ENCODE assay signal across 19 cellular contexts in the genomic region with DNA sequence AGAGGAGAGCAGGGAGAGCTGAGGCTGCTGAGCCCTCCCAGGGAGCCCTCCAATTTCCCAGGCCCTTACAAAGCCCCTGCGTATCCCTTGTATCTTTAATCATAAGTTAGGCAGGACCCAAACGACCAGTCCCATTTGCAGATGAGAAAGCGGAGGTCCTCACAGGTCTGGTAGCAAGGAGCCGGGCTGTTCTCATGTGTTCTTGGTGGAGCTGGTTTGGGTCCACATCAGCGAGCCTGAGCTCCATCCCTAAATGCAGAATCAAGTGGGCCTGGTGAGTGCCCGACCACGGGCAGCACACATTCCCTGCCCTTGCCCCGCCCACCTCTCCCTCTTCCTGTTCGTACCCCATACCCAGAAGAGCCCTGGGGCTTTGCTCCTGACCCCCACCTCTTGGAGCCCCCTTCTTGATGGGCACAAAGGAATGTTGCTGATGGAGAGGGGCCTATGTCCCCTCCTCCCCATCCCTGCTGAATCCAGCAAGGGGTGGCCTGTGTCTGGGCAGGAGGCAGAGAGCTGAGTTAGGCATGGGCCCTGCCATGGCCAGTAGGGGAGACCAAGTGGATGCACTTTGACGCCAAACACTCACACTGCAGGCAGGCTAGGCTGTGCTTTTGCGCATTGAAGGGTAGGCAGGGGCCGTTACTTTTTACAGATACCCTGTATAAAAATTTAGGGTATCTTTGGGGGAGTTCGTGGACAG. TPM values are rescaled to one million over a fixed set of nuclear protein-coding genes. Genes with fewer than 3 reads are reported as not detected.
DNase-seq lines count a peak whose midpoint lies in the region; ATAC-seq, FAIRE-seq and TF ChIP-seq lines count a peak whose summit lies in the region.
"Had no signal": no experiment of that assay in that cellular context is flagged by ENCODE, and none has a peak within 500 bp of the region (broad histone marks: within the 10 kb centered on the region; RNA-seq: fewer than 3 reads in every experiment).

No MANE protein-coding gene starts in this region.

- no peaks in the 10 kb centered on the region for H3K36me3 ChIP-seq in Karpas-422 (ENCODE audit: insufficient read depth, low read length)
- H3K36me3 ChIP-seq in H1 (ENCODE audit: control insufficient read depth in 2 of 4, insufficient read depth in 4 of 4, low read length in 3 of 4): no peaks in the 10 kb centered on the region
- no peaks in the 10 kb centered on the region for H3K36me3 ChIP-seq in sigmoid colon
- H3K36me3 ChIP-seq in MG63: no peaks in the 10 kb centered on the region

- FAIRE-seq in H1 (lab: Jason Lieb, UNC): no peak
- FAIRE-seq: kidney had no signal

- H3K79me2 ChIP-seq in Karpas-422 (ENCODE audit: low read length) (no peaks in the 10 kb centered on the region), H1 (ENCODE audit: control insufficient read depth in 1 of 2, insufficient read depth in 2 of 2, low read length in 2 of 2) (no peaks in the 10 kb centered on the region)

- DNase-seq in activated naive CD4-positive, alpha-beta T cell treated with anti-CD3 and anti-CD28 coated beads for 36 hours: no peak
- DNase-seq in activated naive CD4-positive, alpha-beta T cell treated with anti-CD3 and anti-CD28 coated beads, Interleukin-2, amount 50 U/mL, for 16 hours: no peak
- DNase-seq in Karpas-422: peak; percentile 4
- no peak for DNase-seq in H1 (ENCODE audit: low read depth in 1 of 2, low spot score in 2 of 2)
- DNase-seq in sigmoid colon: peak; percentile 59
- no peak for DNase-seq in HCEC 1CT
- no peak for DNase-seq in MG63
- DNase-seq: activated CD4-positive, CD25-positive, alpha-beta regulatory T cell; activated CD8-positive, alpha-beta memory T cell treated with anti-CD3 and anti-CD28 coated beads, Interleukin-2, amount 50 U/mL, for 48 hours; amniotic stem cell; central memory CD4-positive, alpha-beta T cell; EL; kidney; mammary epithelial cell; NCI-H2029; NCI-H446 treated with DMSO at 0.1 percent for 48 hours; SHP77 treated with DMSO at 0.1 percent for 48 hours; stimulated activated CD4-positive, alpha-beta T cell treated with anti-CD3 and anti-CD28 coated beads, Interleukin-1b, Interleukin-23, amount 100 ng/mL, for 48 hours had no signal

- no peak overlapping the region for H2BK20ac ChIP-seq in H1 (ENCODE audit: low read length)

- peak overlapping the region; percentile 46 for H3K4me3 Mint-ChIP-seq in activated naive CD4-positive, alpha-beta T cell treated with anti-CD3 and anti-CD28 coated beads for 36 hours

- ATAC-seq in HG03097 (IDR thresholded peaks at IDR 0.05; ENCODE audit: low FRiP score, unreplicated experiment): no peak

- H2BK12ac ChIP-seq in H1 (ENCODE audit: low read depth, low read length): no peak overlapping the region

- H3K4me3 ChIP-seq in Karpas-422 (ENCODE audit: low read length) (no peak overlapping the region), H1 (ENCODE audit: extremely low read depth in 1 of 4, insufficient read depth in 2 of 4, low read depth in 3 of 4, low read length in 4 of 4) (no peak overlapping the region), sigmoid colon (no peak overlapping the region), MG63 (no peak overlapping the region)

- no peak overlapping the region for H2BK15ac ChIP-seq in H1 (ENCODE audit: low read length)

- no peak overlapping the region for H3K9ac ChIP-seq in Karpas-422 (ENCODE audit: low read length)
- no peak overlapping the region for H3K9ac ChIP-seq in H1 (replicated peaks in 1 of 4; ENCODE audit: extremely low read depth in 1 of 4, low read depth in 3 of 4, low read length in 3 of 4)

- H4K91ac ChIP-seq in H1 (replicated peaks; ENCODE audit: insufficient read length, low read length): no peak overlapping the region

- H2AK5ac ChIP-seq in H1 (ENCODE audit: low read depth, low read length): no peak overlapping the region

- H3K9me3 ChIP-seq in Karpas-422 (ENCODE audit: low read length): no peaks in the 10 kb centered on the region
- no peaks in the 10 kb centered on the region for H3K9me3 ChIP-seq in H1 (ENCODE audit: insufficient read depth in 2 of 2, low read depth in 1 of 2, low read length in 1 of 2)
- no peaks in the 10 kb centered on the region for H3K9me3 ChIP-seq in sigmoid colon
- no peaks in the 10 kb centered on the region for H3K9me3 ChIP-seq in MG63

- H2BK5ac ChIP-seq in H1 (ENCODE audit: low read depth, low read length): no peak overlapping the region

- POLR2A ChIA-PET in H1 (lab: Charles Lee; ENCODE audit: partially characterized antibody): interaction anchor here (1.5 kb wide), 1 partner anchor 66 kb away, joined by 4 read pairs; no protein-coding TSS in a partner anchor

- no peak overlapping the region for H3K27ac Mint-ChIP-seq in activated naive CD4-positive, alpha-beta T cell treated with anti-CD3 and anti-CD28 coated beads for 36 hours

- H3K18ac ChIP-seq in H1 (ENCODE audit: extremely low read depth, low read length): no peak overlapping the region

- H3K23ac ChIP-seq in H1 (ENCODE audit: insufficient read length): no peak overlapping the region

- H3K27ac ChIP-seq in Karpas-422 (ENCODE audit: low read length) (no peak overlapping the region), H1 (ENCODE audit: low read depth, low read length) (no peak overlapping the region), sigmoid colon (no peak overlapping the region)

- no peaks in the 10 kb centered on the region for H3K36me3 Mint-ChIP-seq in activated naive CD4-positive, alpha-beta T cell treated with anti-CD3 and anti-CD28 coated beads for 36 hours (ENCODE audit: low read depth)

- TF ChIP-seq POLR2A in H1 (IDR thresholded peaks at IDR 0.05; ENCODE audit: control extremely low read depth in 1 of 2, low read depth in 2 of 2, low read length in 2 of 2) (no peak), sigmoid colon (IDR thresholded peaks at IDR 0.05) (no peak)

- peaks cover 6% of the 10 kb centered on the region; the same call in 1 of the 2 replicates for H3K4me1 ChIP-seq in Karpas-422 (ENCODE audit: low read length)
- peaks cover 0 to 22% (median 6%) of the 10 kb centered on the region in 4 experiments; a peak in 5 of 7 replicates for H3K4me1 ChIP-seq in H1 (replicated peaks in 1 of 4; ENCODE audit: control insufficient read depth in 3 of 4, insufficient read depth in 4 of 4, low read length in 3 of 4)
- peaks cover 0 to 19% (median 17%) of the 10 kb centered on the region in 4 donors for H3K4me1 ChIP-seq in sigmoid colon

- H3K56ac ChIP-seq in H1 (replicated peaks; ENCODE audit: insufficient read length, low read depth, low read length): no peak overlapping the region

- TF ChIP-seq RAD21 in H1 (IDR thresholded peaks at IDR 0.05 in 1 of 2, conservative IDR thresholded peaks at IDR 0.05 in 1 of 2; ENCODE audit: low read depth in 2 of 2, low read length in 2 of 2): peak in 1 of 2 experiments; percentile 15; a peak in 1 of 4 replicates

- no peaks in the 10 kb centered on the region for H3K27me3 Mint-ChIP-seq in activated naive CD4-positive, alpha-beta T cell treated with anti-CD3 and anti-CD28 coated beads for 36 hours (ENCODE audit: low read depth)

- peaks cover 10% of the 10 kb centered on the region for H3K4me1 Mint-ChIP-seq in activated naive CD4-positive, alpha-beta T cell treated with anti-CD3 and anti-CD28 coated beads for 36 hours (ENCODE audit: low read depth)

- no peaks in the 10 kb centered on the region for H3K9me3 Mint-ChIP-seq in activated naive CD4-positive, alpha-beta T cell treated with anti-CD3 and anti-CD28 coated beads for 36 hours

- H4K5ac ChIP-seq in H1 (ENCODE audit: insufficient read length, low read depth, low read length): no peak overlapping the region

- H4K8ac ChIP-seq in H1 (ENCODE audit: extremely low read depth, insufficient read depth, low read length): no peak overlapping the region

- 67% methylated on average over 13 of the region's 13 CpGs; no CpG with 5 or more reads in 1 of the 2 experiments for WGBS in H1 (ENCODE audit: extremely low coverage in 1 of 2, insufficient coverage in 1 of 2, insufficient read length in 1 of 2, insufficient replicate concordance in 2 of 2, low coverage in 1 of 2, low lambda C conversion rate in 2 of 2, missing lambda C conversion rate in 1 of 2), 2 experiments
- 73 to 86% methylated on average over 13 of the region's 13 CpGs for WGBS in sigmoid colon, 2 donors

- H3K14ac ChIP-seq in H1 (ENCODE audit: insufficient read length): no peak overlapping the region

- intact Hi-C loops in activated naive CD4-positive, alpha-beta T cell treated with anti-CD3 and anti-CD28 coated beads for 36 hours (cut with micrococcal nuclease): no loop called here
- intact Hi-C loops in sigmoid colon (cut with DNase I): loop anchor here (5.0 to 10.0 kb wide), 3 partner anchors 67 to 417 kb away; a partner anchor contains a TSS

- H3K79me1 ChIP-seq in H1 (ENCODE audit: low read depth, low read length): no peaks in the 10 kb centered on the region

- H2BK120ac ChIP-seq in H1 (replicated peaks; ENCODE audit: low read depth, low read length): no peak overlapping the region

- H3K4ac ChIP-seq in H1 (replicated peaks; ENCODE audit: insufficient read length, low read depth, low read length): no peak overlapping the region

- H3K4me2 ChIP-seq in Karpas-422 (ENCODE audit: low read depth, low read length, poor library complexity, severe bottlenecking): no peak overlapping the region
- H3K4me2 ChIP-seq in H1 (ENCODE audit: insufficient read depth in 1 of 2, low read depth in 2 of 2, low read length in 2 of 2): no peak overlapping the region

- TF ChIP-seq CTCF in H1 (IDR thresholded peaks at IDR 0.05; ENCODE audit: control extremely low read depth in 1 of 3, insufficient read depth in 1 of 3, low read depth in 1 of 3, low read length in 3 of 3) (peak in 2 of 3 experiments; percentile 26 to 37; a peak in 2 of 4 replicates), sigmoid colon (IDR thresholded peaks at IDR 0.05) (no peak)

- H2AFZ ChIP-seq in Karpas-422 (ENCODE audit: low read length) (no peak overlapping the region), H1 (ENCODE audit: low read length) (no peak overlapping the region)

- TF ChIP-seq EP300 in H1 (IDR thresholded peaks at IDR 0.05; ENCODE audit: borderline replicate concordance in 1 of 2, low read depth in 2 of 2, low read length in 2 of 2) (no peak), sigmoid colon (IDR thresholded peaks at IDR 0.05) (no peak)

- H3K9me2 ChIP-seq in Karpas-422 (replicated peaks; ENCODE audit: insufficient read depth, low read length): no peaks in the 10 kb centered on the region

- peaks cover 5% of the 10 kb centered on the region; the same call in 1 of the 2 replicates for H3K23me2 ChIP-seq in H1 (ENCODE audit: low read depth, low read length)

- H3K27me3 ChIP-seq in Karpas-422 (ENCODE audit: low read length) (no peaks in the 10 kb centered on the region), H1 (replicated peaks in 1 of 4; ENCODE audit: control insufficient read depth in 3 of 4, extremely low read depth in 1 of 4, insufficient read depth in 3 of 4, low read length in 3 of 4) (peaks cover 0 to 24% (median 14%) of the 10 kb centered on the region in 4 experiments; a peak in 6 of 7 replicates), sigmoid colon (no peaks in the 10 kb centered on the region), MG63 (no peaks in the 10 kb centered on the region)

- CTCF ChIA-PET in activated naive CD4-positive, alpha-beta T cell treated with anti-CD3 and anti-CD28 coated beads for 36 hours (lab: Charles Lee): interaction anchor here (1.1 kb wide), 1 partner anchor 32 kb away, joined by 4 read pairs; no protein-coding TSS in a partner anchor
- CTCF ChIA-PET in H1 (lab: Charles Lee; ENCODE audit: partially characterized antibody): interaction anchor here (0.6 to 2.4 kb wide), 5 partner anchors 27 to 558 kb away, joined by 3 to 7 read pairs (median 3); no protein-coding TSS in a partner anchor

- H4K20me1 ChIP-seq in Karpas-422 (ENCODE audit: insufficient read depth, low read depth, low read length): no peaks in the 10 kb centered on the region
- H4K20me1 ChIP-seq in H1 (replicated peaks in 1 of 2; ENCODE audit: control insufficient read depth in 1 of 2, insufficient read depth in 2 of 2, low read length in 2 of 2): no peaks in the 10 kb centered on the region

RNA-seq across cellular contexts. Expression of a gene that starts 18.3 kb away (rescaled TPM):
- 10 to 100 TPM; 73.4 to 89.6 TPM for total RNA-seq in activated naive CD4-positive, alpha-beta T cell treated with anti-CD3 and anti-CD28 coated beads for 36 hours
- total RNA-seq in Karpas-422 (2014; rRNA removed; shearing (Covaris generic); ENCODE audit: low replicate concordance): 27.5 and 45.5 TPM in 2 replicates
- total RNA-seq in H1 (2021; fragmentation: NEBNext Ultra II Directional; extraction: Animal tissue kit (Norgen Biotek cat#: 25700)): 4.7 and 5.1 TPM in 2 replicates
- 2.4 and 5.5 TPM in 2 replicates for polyA plus RNA-seq in H1 (2011; rRNA removed)
- polyA plus RNA-seq in H1 (2011; cell fraction: cytosol; rRNA removed): 4.9 TPM
- 13.5 TPM for polyA plus RNA-seq in H1 (2011; cell fraction: nucleus; rRNA removed)
- 2.0 to 4.3 TPM (median 2.9 TPM) in 4 replicates for polyA plus RNA-seq in H1 (2012, experiment 1 of 2)
- polyA plus RNA-seq in H1 (2012, experiment 2 of 2): 0.45 TPM
- 1.8 TPM for polyA plus RNA-seq in H1 (2013, experiment 1 of 2)
- polyA plus RNA-seq in H1 (2013, experiment 2 of 2): 1.7 TPM
- polyA minus RNA-seq in H1 (2011; rRNA and poly(A)+ RNA removed): 6.9 and 7.2 TPM in 2 replicates
- polyA minus RNA-seq in H1 (2011; cell fraction: cytosol; rRNA and poly(A)+ RNA removed): 7.3 TPM
- polyA minus RNA-seq in H1 (2011; cell fraction: nucleus; rRNA and poly(A)+ RNA removed): 6.4 TPM
- 10 to 100 TPM in 3 of 4 donors, 1 to 10 TPM in 1; 8.9 to 16.8 (median 11.3) TPM for total RNA-seq in sigmoid colon
- polyA plus RNA-seq in sigmoid colon: 10 to 100 TPM in 1 of 3 donors, 1 to 10 TPM in 2; 1.2 to 24.0 (median 1.8) TPM
- 21.5 and 28.0 TPM in 2 replicates for total RNA-seq in MG63 (2014; rRNA removed; shearing (Covaris generic); ENCODE audit: low replicate concordance)

Comparison
In these comparisons a context has a peak if more than half of its experiments do, and no peak if none do; other contexts are left out.
1. DNase-seq: peak in Karpas-422 (single experiment) and sigmoid colon (single experiment); none in activated naive CD4-positive, alpha-beta T cell treated with anti-CD3 and anti-CD28 coated beads for 36 hours (single experiment), activated naive CD4-positive, alpha-beta T cell treated with anti-CD3 and anti-CD28 coated beads, Interleukin-2, amount 50 U/mL, for 16 hours (single experiment), H1 (0 of 2), HCEC 1CT (single experiment) and MG63 (single experiment).
2. CTCF ChIP-seq: peak in H1 (2 of 3); none in sigmoid colon (0 of 4).